8 cellular contexts compared by ENCODE assay signal in the genomic region with DNA sequence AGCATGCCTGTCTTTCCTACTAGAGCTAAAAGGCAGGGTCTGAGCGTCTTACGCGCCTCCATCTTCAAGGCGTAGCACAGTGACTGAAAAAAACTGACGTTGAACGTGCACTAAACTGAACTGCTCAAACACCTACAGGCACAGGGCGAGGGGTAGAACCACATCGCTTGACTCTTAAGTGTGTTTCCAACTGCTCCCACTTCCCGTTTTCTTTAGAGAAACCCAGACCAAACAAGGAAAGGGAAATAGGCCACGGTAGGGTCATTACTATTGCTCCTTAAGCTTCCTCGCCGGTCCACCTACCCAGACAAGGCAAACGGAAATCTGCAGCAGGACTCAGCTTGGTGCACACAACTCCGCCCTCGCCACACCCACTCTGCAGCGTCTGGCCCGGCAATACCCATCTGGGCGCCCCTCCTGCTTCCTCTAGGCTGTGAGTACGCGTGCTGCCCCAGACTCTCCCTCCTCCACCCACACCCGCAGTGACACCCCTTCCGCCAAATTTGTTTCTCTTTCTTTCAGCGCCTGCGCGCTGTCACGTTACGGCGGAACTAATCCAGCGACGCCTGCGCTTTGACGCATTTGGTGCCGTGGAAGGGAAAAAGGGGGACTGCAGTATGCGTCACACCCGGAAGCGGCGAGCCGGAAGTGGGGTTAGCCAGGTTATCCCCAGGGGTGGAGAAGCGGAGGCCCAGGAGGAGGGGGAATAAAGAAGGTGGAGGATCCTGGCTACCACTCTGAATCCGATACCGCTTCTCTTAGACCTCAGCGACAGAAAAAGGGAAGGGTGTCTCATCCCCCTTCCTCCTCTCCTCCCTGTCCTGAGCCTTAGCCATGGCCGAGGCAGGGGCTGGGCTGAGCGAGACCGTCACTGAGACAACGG. TPM values are rescaled to one million over a fixed set of nuclear protein-coding genes. Genes with fewer than 3 reads are reported as not detected.
DNase-seq lines count a peak whose midpoint lies in the region; ATAC-seq and TF ChIP-seq lines count a peak whose summit lies in the region.

TSS of gene PPP1R11 (plus strand) at position 622 of the 883 bp plus-strand sequence. CDS start at position 835, 213 bp downstream.

- TF ChIP-seq CTCF in BJ (IDR thresholded peaks at IDR 0.05; ENCODE audit: insufficient read depth, low read depth, low read length) (no peak), colonic mucosa (IDR thresholded peaks at IDR 0.05) (no peak)

- peak within 1 kb of the TSS; percentile 93 for H3K27ac ChIP-seq in colonic mucosa

- no peaks in the 10 kb centered on the region for H3K4me1 ChIP-seq in colonic mucosa

- ATAC-seq in GM19324 (IDR thresholded peaks at IDR 0.05; ENCODE audit: low FRiP score, unreplicated experiment) (peak; percentile 97), HG03469 (IDR thresholded peaks at IDR 0.05; ENCODE audit: unreplicated experiment) (peak; percentile 67)

- CTCF ChIA-PET in BJ (lab: Yijun Ruan, JAX) = interaction anchor here (0.9 kb wide), 1 partner anchor 9 kb away, joined by 3 read pairs; no protein-coding TSS in a partner anchor

- peak within 1 kb of the TSS; percentile 93 for H3K4me3 Mint-ChIP-seq in activated CD4-positive, alpha-beta T cell treated with anti-CD3 and anti-CD28 coated beads, Interleukin-2, amount 10 ng/mL, durations not matched to agents 24 days and 14 days

- peak within 1 kb of the TSS; percentile 75 to 94 for H3K9ac ChIP-seq in colonic mucosa (ENCODE audit: low read depth in 2 of 2, low read length in 2 of 2)

- H3K4me1 Mint-ChIP-seq in activated CD4-positive, alpha-beta T cell treated with anti-CD3 and anti-CD28 coated beads, Interleukin-2, amount 10 ng/mL, durations not matched to agents 24 days and 14 days = peaks cover 45% of the 10 kb centered on the region

- H3K27me3 Mint-ChIP-seq in activated CD4-positive, alpha-beta T cell treated with anti-CD3 and anti-CD28 coated beads, Interleukin-2, amount 10 ng/mL, durations not matched to agents 24 days and 14 days = peaks cover 16% of the 10 kb centered on the region

- DNase-seq in BJ (ENCODE audit: low read depth) (peak; percentile 98), NCI-H526 treated with DMSO at 0.1 percent for 48 hours (lab: John Stamatoyannopoulos, UW) (peak; percentile 97), colonic mucosa (peak; percentile 99), kidney tubule cell (ENCODE audit: low spot score) (peak; percentile 100)
- DNase-seq in activated CD4-positive, alpha-beta T cell treated with anti-CD3 and anti-CD28 coated beads, Interleukin-2, amount 10 ng/mL, durations not matched to agents 24 days and 14 days = peak; percentile 99
- DNase-seq in stimulated activated CD4-positive, alpha-beta T cell treated with anti-CD3 and anti-CD28 coated beads, Interleukin-1b, Interleukin-23, amount 100 ng/mL, for 24 hours (ENCODE audit: low read depth in 4 of 4, low spot score in 1 of 4) = peak; percentile 94 to 98 (median 96)

- H3K9me3 ChIP-seq in colonic mucosa = no peaks in the 10 kb centered on the region

- peak within 1 kb of the TSS; percentile 99 for H3K27ac Mint-ChIP-seq in activated CD4-positive, alpha-beta T cell treated with anti-CD3 and anti-CD28 coated beads, Interleukin-2, amount 10 ng/mL, durations not matched to agents 24 days and 14 days

- no peaks in the 10 kb centered on the region for H3K9me3 Mint-ChIP-seq in activated CD4-positive, alpha-beta T cell treated with anti-CD3 and anti-CD28 coated beads, Interleukin-2, amount 10 ng/mL, durations not matched to agents 24 days and 14 days

- intact Hi-C loops in activated CD4-positive, alpha-beta T cell treated with anti-CD3 and anti-CD28 coated beads, Interleukin-2, amount 10 ng/mL, durations not matched to agents 24 days and 14 days (cut with micrococcal nuclease) = loop anchor here (1.0 to 10.0 kb wide), 7 partner anchors 36 to 548 kb away; partner anchors contain the start of genes GNL1, HLA-F, MRPS18B and PPP1R10
- intact Hi-C loops in colonic mucosa (cut with DNase I) = loop anchor here (5.0 kb wide), 1 partner anchor 35 kb away; no protein-coding TSS in a partner anchor

- peaks cover 65% of the 10 kb centered on the region for H3K36me3 Mint-ChIP-seq in activated CD4-positive, alpha-beta T cell treated with anti-CD3 and anti-CD28 coated beads, Interleukin-2, amount 10 ng/mL, durations not matched to agents 24 days and 14 days (ENCODE audit: low read depth)

- peaks cover 3% of the 10 kb centered on the region for H3K27me3 ChIP-seq in BJ (ENCODE audit: control insufficient read depth, insufficient read depth, low read length)
- peaks cover 5% of the 10 kb centered on the region for H3K27me3 ChIP-seq in colonic mucosa

- H3K4me3 ChIP-seq in BJ (ENCODE audit: low read depth, low read length) (peak within 1 kb of the TSS; percentile 89), colonic mucosa (peak within 1 kb of the TSS; percentile 69)

- POLR2A ChIA-PET in BJ (lab: Charles Lee) = interaction anchor here (0.6 to 1.0 kb wide), 2 partner anchors 37 to 179 kb away, joined by 3 to 4 read pairs; no protein-coding TSS in a partner anchor

- H3K36me3 ChIP-seq in BJ (ENCODE audit: control insufficient read depth, insufficient read depth, low read length) (peaks cover 5% of the 10 kb centered on the region), colonic mucosa (no peaks in the 10 kb centered on the region)

RNA-seq across cellular contexts. Expression of gene PPP1R11, which starts in this region (rescaled TPM):
- 56.4 and 70.2 TPM in 2 replicates for polyA plus RNA-seq in BJ (2011; rRNA removed)
- polyA minus RNA-seq in BJ (2011; rRNA and poly(A)+ RNA removed) = 16.5 and 23.2 TPM in 2 replicates
- total RNA-seq in activated CD4-positive, alpha-beta T cell treated with anti-CD3 and anti-CD28 coated beads, Interleukin-2, amount 10 ng/mL, durations not matched to agents 24 days and 14 days = 60.9 and 61.1 TPM in 2 replicates
- total RNA-seq in colonic mucosa = 10 to 100 TPM; 77.9 to 87.1 TPM

Comparison
In these comparisons a context has a peak if more than half of its experiments do, and no peak if none do; other contexts are left out.
1. Peak in every context shown above with its lines: DNase-seq, ATAC-seq, H3K4me3 ChIP-seq and H3K27ac ChIP-seq.